1 cellular context compared by ENCODE assay signal in the genomic region with DNA sequence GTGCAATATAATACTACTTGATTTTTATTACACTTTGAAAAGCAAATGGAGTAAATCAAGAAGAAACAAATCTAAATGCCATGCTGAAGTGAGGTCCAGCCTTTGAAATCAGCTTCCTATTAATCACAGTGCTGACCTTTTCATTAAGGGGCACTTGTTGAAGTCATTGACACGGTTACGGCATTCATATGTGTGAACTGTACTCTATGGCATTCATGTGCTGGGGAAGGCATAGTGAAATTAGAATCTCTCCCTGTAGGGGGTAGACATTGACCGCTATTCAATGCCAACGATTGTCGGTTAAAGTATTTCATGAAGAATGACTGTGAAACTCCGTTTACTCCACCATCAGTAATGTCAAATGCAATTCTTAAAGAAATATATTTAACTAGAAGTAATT.
TF ChIP-seq lines count a peak whose summit lies in the region.

No MANE protein-coding gene starts in this region.

TF ChIP-seq in H1, 55 proteins besides CTCF, POLR2A, EP300 and RAD21 (continued from another document):
- TF ChIP-seq POU5F1 (IDR thresholded peaks at IDR 0.05; ENCODE audit: low read depth, low read length) (no peak), PHF8 (conservative IDR thresholded peaks at IDR 0.05; ENCODE audit: low read depth, low read length) (no peak), TBP (IDR thresholded peaks at IDR 0.05; ENCODE audit: low read depth, low read length) (no peak), E2F6 (IDR thresholded peaks at IDR 0.05) (no peak), BACH1 (IDR thresholded peaks at IDR 0.05; ENCODE audit: low read length) (no peak), ZNF274 (IDR thresholded peaks at IDR 0.05; ENCODE audit: borderline replicate concordance, extremely low read depth, low read length) (no peak), CBX5 (IDR thresholded peaks at IDR 0.05; ENCODE audit: low read depth, low read length) (no peak), CHD7 (IDR thresholded peaks at IDR 0.05; ENCODE audit: insufficient replicate concordance, low read length) (no peak), RNF2 (IDR thresholded peaks at IDR 0.05; ENCODE audit: borderline replicate concordance, low read depth, low read length, missing control alignments, poor library complexity, severe bottlenecking) (no peak)
